Comparison of ENCODE assay signal across 8 cellular contexts in the genomic region with DNA sequence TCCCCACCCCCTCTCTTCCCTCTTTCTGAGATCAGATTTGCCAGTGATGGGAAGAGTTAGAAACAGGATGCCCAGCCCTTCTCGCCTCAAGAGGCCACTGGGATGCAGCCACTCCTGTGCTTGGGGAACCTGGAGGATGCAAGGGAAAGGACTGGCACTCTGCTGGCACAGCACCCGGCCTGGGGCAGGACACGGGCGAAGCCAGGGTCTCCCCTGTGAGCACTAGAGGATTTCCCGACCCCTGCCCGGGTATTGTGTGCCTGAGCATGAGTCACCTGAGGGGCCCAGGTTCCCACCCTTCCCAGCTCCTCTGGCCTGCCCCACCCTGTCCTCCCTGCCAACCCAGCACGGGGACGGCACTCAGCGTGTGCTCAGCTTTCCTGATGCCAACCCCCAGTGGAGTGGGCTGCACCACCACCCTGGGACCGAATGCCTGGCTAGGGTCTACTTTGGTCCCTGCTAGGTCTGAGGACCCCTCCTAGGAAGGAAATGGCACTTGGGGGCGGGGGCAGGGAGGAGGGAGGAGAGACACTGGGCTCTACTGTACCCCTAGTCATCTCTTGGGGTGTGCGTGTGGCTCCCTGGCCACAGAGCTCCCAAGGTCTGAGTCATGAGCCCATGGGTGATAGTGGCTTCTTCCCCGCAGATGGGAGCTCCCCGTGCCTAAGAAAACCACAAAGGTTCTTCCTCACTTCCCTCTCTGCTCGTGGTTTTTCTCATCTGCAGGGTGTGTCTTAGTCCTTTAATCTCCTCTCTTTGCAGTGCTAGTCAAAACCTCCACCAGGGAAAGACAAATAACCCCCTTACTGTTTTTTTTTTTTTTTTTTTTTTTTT. TPM values are rescaled to one million over a fixed set of nuclear protein-coding genes. Genes with fewer than 3 reads are reported as not detected.
DNase-seq lines count a peak whose midpoint lies in the region; ATAC-seq and TF ChIP-seq lines count a peak whose summit lies in the region.

No MANE protein-coding gene starts in this region.

- H3K4me3 ChIP-seq in GM12865 (ENCODE audit: low read depth, low read length) (peak overlapping the region; percentile 37), right atrium auricular region (peak overlapping the region in 1 of 2 donors; percentile 41)

- peaks cover 0 to 93% of the 10 kb centered on the region in 2 donors for H3K4me1 ChIP-seq in right atrium auricular region

- no peaks in the 10 kb centered on the region for H3K9me3 ChIP-seq in right atrium auricular region

- H3K36me3 ChIP-seq in right atrium auricular region = peaks cover 16% of the 10 kb centered on the region

- peak; percentile 93 for DNase-seq in GM12865 (ENCODE audit: low read depth)
- DNase-seq in activated naive CD4-positive, alpha-beta T cell treated with anti-CD3 and anti-CD28 coated beads, Interleukin-2, amount 50 U/mL, for 16 hours = peak; percentile 76
- DNase-seq in right atrium auricular region (ENCODE audit: low spot score) = peak; percentile 82
- peak; percentile 72 for DNase-seq in stimulated activated CD4-positive, alpha-beta T cell treated with anti-CD3 and anti-CD28 coated beads, Interleukin-2, amount 100 ng/mL, for 4 hours (ENCODE audit: low read depth)
- no peak for DNase-seq in NCI-H345 (lab: John Stamatoyannopoulos, UW)

- ATAC-seq in HG02981 (IDR thresholded peaks at IDR 0.05; ENCODE audit: unreplicated experiment) (peak; percentile 42), SK-N-SH treated with all-trans-retinoic acid at 6 μM for 48 hours (peak; percentile 1), HG03025 (IDR thresholded peaks at IDR 0.05; ENCODE audit: low FRiP score, unreplicated experiment) (no peak)

- H3K27ac ChIP-seq in right atrium auricular region = peak overlapping the region; percentile 97 to 100

- no peaks in the 10 kb centered on the region for H3K27me3 ChIP-seq in right atrium auricular region

- TF ChIP-seq CTCF in GM12865 (IDR thresholded peaks at IDR 0.05; ENCODE audit: insufficient read depth, low read depth, low read length, missing control alignments) (no peak), right atrium auricular region (IDR thresholded peaks at IDR 0.05) (no peak)

TF ChIP-seq in SK-N-SH treated with all-trans-retinoic acid at 6 μM for 48 hours, 23 proteins besides CTCF, POLR2A, EP300 and RAD21:
- TF ChIP-seq TOX (CRISPR knock-in tag; IDR thresholded peaks at IDR 0.05; ENCODE audit: borderline replicate concordance) = no peak; the same call in 1 of the 2 replicates
- no peak for TF ChIP-seq BACH2 (CRISPR knock-in tag; IDR thresholded peaks at IDR 0.05; ENCODE audit: borderline replicate concordance)
- TF ChIP-seq, protein P1, sequence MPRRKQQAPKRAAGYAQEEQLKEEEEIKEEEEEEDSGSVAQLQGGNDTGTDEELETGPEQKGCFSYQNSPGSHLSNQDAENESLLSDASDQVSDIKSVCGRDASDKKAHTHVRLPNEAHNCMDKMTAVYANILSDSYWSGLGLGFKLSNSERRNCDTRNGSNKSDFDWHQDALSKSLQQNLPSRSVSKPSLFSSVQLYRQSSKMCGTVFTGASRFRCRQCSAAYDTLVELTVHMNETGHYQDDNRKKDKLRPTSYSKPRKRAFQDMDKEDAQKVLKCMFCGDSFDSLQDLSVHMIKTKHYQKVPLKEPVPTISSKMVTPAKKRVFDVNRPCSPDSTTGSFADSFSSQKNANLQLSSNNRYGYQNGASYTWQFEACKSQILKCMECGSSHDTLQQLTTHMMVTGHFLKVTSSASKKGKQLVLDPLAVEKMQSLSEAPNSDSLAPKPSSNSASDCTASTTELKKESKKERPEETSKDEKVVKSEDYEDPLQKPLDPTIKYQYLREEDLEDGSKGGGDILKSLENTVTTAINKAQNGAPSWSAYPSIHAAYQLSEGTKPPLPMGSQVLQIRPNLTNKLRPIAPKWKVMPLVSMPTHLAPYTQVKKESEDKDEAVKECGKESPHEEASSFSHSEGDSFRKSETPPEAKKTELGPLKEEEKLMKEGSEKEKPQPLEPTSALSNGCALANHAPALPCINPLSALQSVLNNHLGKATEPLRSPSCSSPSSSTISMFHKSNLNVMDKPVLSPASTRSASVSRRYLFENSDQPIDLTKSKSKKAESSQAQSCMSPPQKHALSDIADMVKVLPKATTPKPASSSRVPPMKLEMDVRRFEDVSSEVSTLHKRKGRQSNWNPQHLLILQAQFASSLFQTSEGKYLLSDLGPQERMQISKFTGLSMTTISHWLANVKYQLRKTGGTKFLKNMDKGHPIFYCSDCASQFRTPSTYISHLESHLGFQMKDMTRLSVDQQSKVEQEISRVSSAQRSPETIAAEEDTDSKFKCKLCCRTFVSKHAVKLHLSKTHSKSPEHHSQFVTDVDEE (CRISPR knock-in tag; IDR thresholded peaks at IDR 0.05) = no peak
- TF ChIP-seq ZC3H10 (CRISPR knock-in tag; IDR thresholded peaks at IDR 0.05) = no peak
- TF ChIP-seq ZNF565 (CRISPR knock-in tag; conservative IDR thresholded peaks at IDR 0.05; ENCODE audit: low read depth) = no peak
- no peak for TF ChIP-seq ZNF8 (CRISPR knock-in tag; IDR thresholded peaks at IDR 0.05)
- TF ChIP-seq, protein P2, sequence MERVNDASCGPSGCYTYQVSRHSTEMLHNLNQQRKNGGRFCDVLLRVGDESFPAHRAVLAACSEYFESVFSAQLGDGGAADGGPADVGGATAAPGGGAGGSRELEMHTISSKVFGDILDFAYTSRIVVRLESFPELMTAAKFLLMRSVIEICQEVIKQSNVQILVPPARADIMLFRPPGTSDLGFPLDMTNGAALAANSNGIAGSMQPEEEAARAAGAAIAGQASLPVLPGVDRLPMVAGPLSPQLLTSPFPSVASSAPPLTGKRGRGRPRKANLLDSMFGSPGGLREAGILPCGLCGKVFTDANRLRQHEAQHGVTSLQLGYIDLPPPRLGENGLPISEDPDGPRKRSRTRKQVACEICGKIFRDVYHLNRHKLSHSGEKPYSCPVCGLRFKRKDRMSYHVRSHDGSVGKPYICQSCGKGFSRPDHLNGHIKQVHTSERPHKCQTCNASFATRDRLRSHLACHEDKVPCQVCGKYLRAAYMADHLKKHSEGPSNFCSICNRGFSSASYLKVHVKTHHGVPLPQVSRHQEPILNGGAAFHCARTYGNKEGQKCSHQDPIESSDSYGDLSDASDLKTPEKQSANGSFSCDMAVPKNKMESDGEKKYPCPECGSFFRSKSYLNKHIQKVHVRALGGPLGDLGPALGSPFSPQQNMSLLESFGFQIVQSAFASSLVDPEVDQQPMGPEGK (CRISPR knock-in tag; IDR thresholded peaks at IDR 0.05; ENCODE audit: borderline replicate concordance) = no peak

RNA-seq across cellular contexts. Expression of gene LMNA, which starts 12.4 kb away (rescaled TPM):
- 100 to 1,000 TPM; 258 to 273 TPM for total RNA-seq in right atrium auricular region

RNA-seq across cellular contexts. Expression of gene SEMA4A, which starts 26.5 kb away (rescaled TPM):
- total RNA-seq in right atrium auricular region = 1 to 10 TPM; 2.0 to 4.2 TPM

RNA-seq across cellular contexts. Expression of gene MEX3A, which starts 44.7 kb away (rescaled TPM):
- total RNA-seq in right atrium auricular region = under 1 TPM; 0.15 to 0.47 TPM
